In genomic region chr1:114263343-114263742, GRCh38 we compare ENCODE assay signal across 18 cellular contexts.
DNase-seq lines count a peak whose midpoint lies in the region; ATAC-seq and TF ChIP-seq lines count a peak whose summit lies in the region.
"Had no signal": no experiment of that assay in that cellular context is flagged by ENCODE, and none has a peak within 500 bp of the region (broad histone marks: within the 10 kb centered on the region; RNA-seq: fewer than 3 reads in every experiment).

No MANE protein-coding gene starts in this region.

- H3K27ac ChIP-seq in MM.1S (ENCODE audit: low read length) (no peak overlapping the region), gastroesophageal sphincter (no peak overlapping the region)
- no peak overlapping the region for H3K27ac ChIP-seq in CD4-positive, alpha-beta memory T cell (ENCODE audit: low read depth, low read length)
- H3K27ac ChIP-seq: GM23248, prostate gland had no signal

- H3K36me3 ChIP-seq in MM.1S (replicated peaks; ENCODE audit: insufficient read depth, low read length) (no peaks in the 10 kb centered on the region), gastroesophageal sphincter (no peaks in the 10 kb centered on the region)
- no peaks in the 10 kb centered on the region for H3K36me3 ChIP-seq in CD4-positive, alpha-beta memory T cell (ENCODE audit: insufficient read depth, low read length)
- H3K36me3 ChIP-seq: prostate gland had no signal

- H3K4me3 ChIP-seq in MM.1S (ENCODE audit: low read length) (no peak overlapping the region), gastroesophageal sphincter (no peak overlapping the region)
- H3K4me3 ChIP-seq in CD4-positive, alpha-beta memory T cell (ENCODE audit: low read length in 2 of 2) = no peak overlapping the region
- H3K4me3 ChIP-seq: GM23248, prostate gland had no signal

- WGBS in gastroesophageal sphincter (ENCODE audit: low coverage in 1 of 2), 2 donors = 80 to 89% methylated on average over 3 of the region's 3 CpGs

- H3K4me1 ChIP-seq in MM.1S (ENCODE audit: low read length) (0 out of 2 replicates have a peak, but pooled peaks cover 8% of the 10 kb centered on the region), gastroesophageal sphincter (no peaks in the 10 kb centered on the region)
- H3K4me1 ChIP-seq in CD4-positive, alpha-beta memory T cell (ENCODE audit: insufficient read depth, low read length) = no peaks in the 10 kb centered on the region
- H3K4me1 ChIP-seq: prostate gland had no signal

- no peak for TF ChIP-seq POLR2A in gastroesophageal sphincter (IDR thresholded peaks at IDR 0.05)

- ATAC-seq in GM18909 (IDR thresholded peaks at IDR 0.05; ENCODE audit: poor library complexity, unreplicated experiment) (peak; percentile 96), GM21447 (IDR thresholded peaks at IDR 0.05; ENCODE audit: unreplicated experiment) (peak; percentile 95), HG03045 (IDR thresholded peaks at IDR 0.05; ENCODE audit: unreplicated experiment) (peak; percentile 90), gastroesophageal sphincter (no peak)
- ATAC-seq: esophagus mucosa; stimulated activated naive CD8-positive, alpha-beta T cell treated with anti-CD3 and anti-CD28 coated beads, Interleukin-15, Interleukin-2, amounts not matched to agents 100 U/mL and 50 U/mL, for 24 hours; WTC11 had no signal

- peak overlapping the region; percentile 45; the same call in 1 of the 2 replicates for H3K4me2 ChIP-seq in MM.1S (ENCODE audit: low read depth, low read length)

- TF ChIP-seq EP300 in gastroesophageal sphincter (IDR thresholded peaks at IDR 0.05) = no peak

- no peak overlapping the region for H3K4me3 Mint-ChIP-seq in CD4-positive, alpha-beta memory T cell
- H3K4me3 Mint-ChIP-seq: CD4-positive, CD25-positive, alpha-beta regulatory T cell; mesothelial cell of epicardium; WTC11 had no signal

- H3K9me3 ChIP-seq in MM.1S (replicated peaks; ENCODE audit: insufficient read depth, low read length) (no peaks in the 10 kb centered on the region), gastroesophageal sphincter (no peaks in the 10 kb centered on the region)
- H3K9me3 ChIP-seq in CD4-positive, alpha-beta memory T cell (ENCODE audit: control insufficient read depth in 1 of 2, low read length in 2 of 2) = no peaks in the 10 kb centered on the region
- H3K9me3 ChIP-seq: prostate gland had no signal

- peaks cover 12 to 17% of the 10 kb centered on the region in 2 donors for H3K27me3 Mint-ChIP-seq in CD4-positive, alpha-beta memory T cell

- intact Hi-C loops in CD4-positive, alpha-beta memory T cell (cut with micrococcal nuclease) = no loop called here

- POLR2A ChIA-PET in CD4-positive, alpha-beta memory T cell (lab: Charles Lee; ENCODE audit: partially characterized antibody) = no interaction called here

- no peak overlapping the region for H3K9ac ChIP-seq in MM.1S (ENCODE audit: low read length)
- H3K9ac ChIP-seq: GM23248 had no signal

- H3F3A ChIP-seq in MM.1S (ENCODE audit: insufficient read depth, low read length) = 0 out of 2 replicates have a peak, but pooled peaks cover 4% of the 10 kb centered on the region

- CTCF ChIA-PET in CD4-positive, alpha-beta memory T cell (lab: Charles Lee; ENCODE audit: partially characterized antibody) = interaction anchor here (1.3 kb wide), 1 partner anchor 19 kb away, joined by 3 read pairs; no protein-coding TSS in a partner anchor

- no peak overlapping the region for H2AFZ ChIP-seq in MM.1S (ENCODE audit: low read length)
- H2AFZ ChIP-seq: GM23248 had no signal

- H3K9me3 Mint-ChIP-seq in CD4-positive, alpha-beta memory T cell = no peaks in the 10 kb centered on the region
- H3K9me3 Mint-ChIP-seq: mesothelial cell of epicardium, WTC11 had no signal

- H3K79me2 ChIP-seq in MM.1S (ENCODE audit: low read length) = no peaks in the 10 kb centered on the region

- H3K9me2 ChIP-seq in MM.1S (replicated peaks; ENCODE audit: insufficient read depth, low read length) = no peaks in the 10 kb centered on the region

- no peaks in the 10 kb centered on the region for H4K20me1 ChIP-seq in MM.1S (ENCODE audit: insufficient read depth, low read length)

- no peak for TF ChIP-seq CTCF in MM.1S (IDR thresholded peaks at IDR 0.05; ENCODE audit: low read length)
- TF ChIP-seq CTCF in gastroesophageal sphincter (IDR thresholded peaks at IDR 0.05) = no peak

- H3K27ac Mint-ChIP-seq in CD4-positive, alpha-beta memory T cell = no peak overlapping the region
- H3K27ac Mint-ChIP-seq: CD4-positive, CD25-positive, alpha-beta regulatory T cell; mesothelial cell of epicardium; WTC11 had no signal

- H3K36me3 Mint-ChIP-seq in CD4-positive, alpha-beta memory T cell = peaks cover 0 to 2% of the 10 kb centered on the region in 2 donors
- H3K36me3 Mint-ChIP-seq: CD4-positive, CD25-positive, alpha-beta regulatory T cell; mesothelial cell of epicardium; WTC11 had no signal

- H3K27me3 ChIP-seq in MM.1S (replicated peaks; ENCODE audit: insufficient read depth, low read length) = peaks cover 8% of the 10 kb centered on the region
- no peaks in the 10 kb centered on the region for H3K27me3 ChIP-seq in CD4-positive, alpha-beta memory T cell (ENCODE audit: insufficient read depth, low read length)
- peaks cover 26% of the 10 kb centered on the region for H3K27me3 ChIP-seq in gastroesophageal sphincter

- DNase-seq in MM.1S = peak; percentile 59
- DNase-seq in mucosa of gallbladder (ENCODE audit: low spot score) = no peak
- DNase-seq in CD4-positive, alpha-beta memory T cell = no peak
- DNase-seq: activated effector memory CD4-positive, alpha-beta T cell treated with anti-CD3 and anti-CD28 coated beads, Interleukin-2, amount 50 U/mL, for 16 hours; CD4-positive, CD25-positive, alpha-beta regulatory T cell; central memory CD4-positive, alpha-beta T cell; GM23248; IMR-90; stimulated activated CD4-positive, alpha-beta T cell treated with anti-CD3 and anti-CD28 coated beads, Interleukin-4, amount 100 ng/mL, for 1 hour; stimulated activated naive CD8-positive, alpha-beta T cell treated with anti-CD3 and anti-CD28 coated beads, Interleukin-15, Interleukin-2, amounts not matched to agents 100 U/mL and 50 U/mL, for 24 hours had no signal

- no peaks in the 10 kb centered on the region for H3K4me1 Mint-ChIP-seq in CD4-positive, alpha-beta memory T cell
- H3K4me1 Mint-ChIP-seq: CD4-positive, CD25-positive, alpha-beta regulatory T cell; mesothelial cell of epicardium; WTC11 had no signal
